ENCODE assay signal across 8 cellular contexts in the genomic region with DNA sequence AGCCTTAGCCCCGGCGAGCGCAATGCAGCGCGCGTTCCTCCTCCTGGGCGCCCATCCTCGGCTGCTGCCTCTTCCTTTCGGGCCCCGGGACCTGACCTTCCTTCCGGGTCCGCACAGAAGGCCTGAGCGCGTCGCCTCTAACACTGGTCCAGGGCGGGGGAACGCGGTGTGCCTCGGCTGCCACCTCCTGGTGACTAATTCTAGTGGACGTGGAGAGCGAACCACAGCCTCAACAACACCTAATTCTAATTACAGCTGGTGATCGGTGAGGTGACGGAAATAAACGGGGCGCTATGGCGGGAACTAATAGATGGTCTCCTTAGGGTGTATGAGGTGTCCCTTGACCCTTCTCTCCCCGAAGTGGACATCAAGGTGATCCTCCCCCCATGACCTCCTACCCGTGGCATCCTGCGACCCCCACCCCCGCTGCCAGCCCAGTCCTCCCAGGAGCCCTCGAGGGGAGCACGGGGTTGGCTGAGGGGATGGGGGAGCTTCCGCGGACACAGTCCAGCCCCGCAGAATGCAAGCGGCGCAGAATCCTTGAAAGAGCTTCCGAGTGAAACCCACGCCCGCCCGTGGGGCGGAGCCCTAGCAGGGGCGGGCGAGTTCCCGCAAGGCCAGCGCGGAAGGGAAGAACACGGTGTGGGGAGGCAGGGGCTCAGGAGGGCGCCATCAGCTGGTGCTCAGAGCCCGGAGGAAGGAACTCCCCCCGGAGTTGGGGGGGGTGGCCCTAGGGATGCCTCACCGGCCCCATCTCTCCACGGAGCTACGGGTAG. TPM values are rescaled to one million over a fixed set of nuclear protein-coding genes. Genes with fewer than 3 reads are reported as not detected.
A peak's percentile ranks its signal among the peaks of the same experiment; 100 is the strongest.
DNase-seq lines count a peak whose midpoint lies in the region; ATAC-seq and TF ChIP-seq lines count a peak whose summit lies in the region.

No MANE protein-coding gene starts in this region.

- peak overlapping the region; percentile 90 for H2AFZ ChIP-seq in OCI-LY7 (ENCODE audit: low read length)

- H3K4me1 Mint-ChIP-seq in activated T-helper 1 cell treated with anti-CD3 and anti-CD28 coated beads, Interleukin-12 subunit alpha, Interleukin-12 subunit beta, Interleukin-2, Interleukin-4 antibody, amounts not matched to agents 30 ng/mL and 10 ng/mL and 1 ng/mL, durations not matched to agents 14 hours and 24 hours and 36 hours (ENCODE audit: low read depth) = peaks cover 4% of the 10 kb centered on the region
- peaks cover 5 to 7% of the 10 kb centered on the region in 2 donors for H3K4me1 Mint-ChIP-seq in natural killer cell

- POLR2A ChIA-PET in OCI-LY7 (lab: Charles Lee) = no interaction called here

- H3K4me1 ChIP-seq in OCI-LY7 (ENCODE audit: insufficient read depth, low read length, poor library complexity, severe bottlenecking) = peaks cover 4% of the 10 kb centered on the region

- peak overlapping the region; percentile 44 for H3K27ac Mint-ChIP-seq in activated T-helper 1 cell treated with anti-CD3 and anti-CD28 coated beads, Interleukin-12 subunit alpha, Interleukin-12 subunit beta, Interleukin-2, Interleukin-4 antibody, amounts not matched to agents 30 ng/mL and 10 ng/mL and 1 ng/mL, durations not matched to agents 14 hours and 24 hours and 36 hours
- peak overlapping the region in 1 of 2 donors; percentile 44 for H3K27ac Mint-ChIP-seq in natural killer cell

- H3K4me3 ChIP-seq in OCI-LY7 (ENCODE audit: low read depth, low read length, poor library complexity, severe bottlenecking) = peak overlapping the region; percentile 59
- H3K4me3 ChIP-seq in fibroblast of villous mesenchyme (ENCODE audit: low read depth, low read length) = peak overlapping the region; percentile 69

- H3K36me3 Mint-ChIP-seq in activated T-helper 1 cell treated with anti-CD3 and anti-CD28 coated beads, Interleukin-12 subunit alpha, Interleukin-12 subunit beta, Interleukin-2, Interleukin-4 antibody, amounts not matched to agents 30 ng/mL and 10 ng/mL and 1 ng/mL, durations not matched to agents 14 hours and 24 hours and 36 hours (ENCODE audit: low read depth) = no peaks in the 10 kb centered on the region
- no peaks in the 10 kb centered on the region for H3K36me3 Mint-ChIP-seq in natural killer cell

- no peaks in the 10 kb centered on the region for H3K9me3 Mint-ChIP-seq in activated T-helper 1 cell treated with anti-CD3 and anti-CD28 coated beads, Interleukin-12 subunit alpha, Interleukin-12 subunit beta, Interleukin-2, Interleukin-4 antibody, amounts not matched to agents 30 ng/mL and 10 ng/mL and 1 ng/mL, durations not matched to agents 14 hours and 24 hours and 36 hours
- H3K9me3 Mint-ChIP-seq in natural killer cell = no peaks in the 10 kb centered on the region

- H3K4me2 ChIP-seq in OCI-LY7 (ENCODE audit: low read length) = peak overlapping the region; percentile 70

- CTCF ChIA-PET in OCI-LY7 (lab: Charles Lee; ENCODE audit: unreplicated experiment) = interaction anchor here (0.6 kb wide), 1 partner anchor 459 kb away, joined by 3 read pairs; no protein-coding TSS in a partner anchor

- ATAC-seq in GM21390 (IDR thresholded peaks at IDR 0.05; ENCODE audit: unreplicated experiment) (peak; percentile 98), natural killer cell (peak; percentile 89 to 94 (median 90))

- no peaks in the 10 kb centered on the region for H3K36me3 ChIP-seq in OCI-LY7 (ENCODE audit: insufficient read depth, low read length)

- H3K9me3 ChIP-seq in OCI-LY7 (ENCODE audit: low read length) = no peaks in the 10 kb centered on the region

- H3K4me3 Mint-ChIP-seq in activated T-helper 1 cell treated with anti-CD3 and anti-CD28 coated beads, Interleukin-12 subunit alpha, Interleukin-12 subunit beta, Interleukin-2, Interleukin-4 antibody, amounts not matched to agents 30 ng/mL and 10 ng/mL and 1 ng/mL, durations not matched to agents 14 hours and 24 hours and 36 hours = peak overlapping the region; percentile 81
- H3K4me3 Mint-ChIP-seq in natural killer cell = peak overlapping the region; percentile 77

- no peaks in the 10 kb centered on the region for H3K9me2 ChIP-seq in OCI-LY7 (ENCODE audit: insufficient read depth, low read length)

- TF ChIP-seq CTCF in OCI-LY7 (conservative IDR thresholded peaks at IDR 0.05; ENCODE audit: low read length) (peak; percentile 72), fibroblast of villous mesenchyme (IDR thresholded peaks at IDR 0.05; ENCODE audit: insufficient read depth, low read depth, low read length) (peak; percentile 82), natural killer cell (IDR thresholded peaks at IDR 0.05) (peak; percentile 41)

- intact Hi-C loops in OCI-LY7 (cut with micrococcal nuclease; ENCODE audit: unreplicated experiment) = no loop called here
- intact Hi-C loops in activated T-helper 1 cell treated with anti-CD3 and anti-CD28 coated beads, Interleukin-12 subunit alpha, Interleukin-12 subunit beta, Interleukin-2, Interleukin-4 antibody, amounts not matched to agents 30 ng/mL and 10 ng/mL and 1 ng/mL, durations not matched to agents 14 hours and 24 hours and 36 hours (cut with micrococcal nuclease) = loop anchor here (1.0 to 5.0 kb wide), 5 partner anchors 12 to 418 kb away; a partner anchor contains a TSS
- intact Hi-C loops in natural killer cell (cut with micrococcal nuclease) = loop anchor here (1.0 kb wide), 1 partner anchor 418 kb away; no protein-coding TSS in a partner anchor

- BruUV-seq in OCI-LY7 (replicated peaks; lab: Mats Ljungman, UMichigan) = no TSS peak

- H4K20me1 ChIP-seq in OCI-LY7 (ENCODE audit: insufficient read depth, low read length) = no peaks in the 10 kb centered on the region

- peaks cover 25% of the 10 kb centered on the region for H3K27me3 Mint-ChIP-seq in activated T-helper 1 cell treated with anti-CD3 and anti-CD28 coated beads, Interleukin-12 subunit alpha, Interleukin-12 subunit beta, Interleukin-2, Interleukin-4 antibody, amounts not matched to agents 30 ng/mL and 10 ng/mL and 1 ng/mL, durations not matched to agents 14 hours and 24 hours and 36 hours (ENCODE audit: insufficient read depth)
- no peaks in the 10 kb centered on the region for H3K27me3 Mint-ChIP-seq in natural killer cell (ENCODE audit: low read depth in 2 of 2)

- no peaks in the 10 kb centered on the region for H3K79me2 ChIP-seq in OCI-LY7 (ENCODE audit: insufficient read depth, low read depth, low read length)

- H3K27ac ChIP-seq in OCI-LY7 (ENCODE audit: low read depth, low read length, poor library complexity, severe bottlenecking) = no peak overlapping the region

- DNase-seq in DMS79 (lab: John Stamatoyannopoulos, UW) (peak; percentile 20), HS-27A (ENCODE audit: low read depth) (peak; percentile 72), OCI-LY7 (ENCODE audit: low spot score) (peak; percentile 73), fibroblast of villous mesenchyme (ENCODE audit: low read depth) (peak; percentile 72), natural killer cell (peak; percentile 46), superior temporal gyrus (ENCODE audit: extremely low spot score) (peak; percentile 85)
- DNase-seq in activated T-helper 1 cell treated with anti-CD3 and anti-CD28 coated beads, Interleukin-12 subunit alpha, Interleukin-12 subunit beta, Interleukin-2, Interleukin-4 antibody, amounts not matched to agents 30 ng/mL and 10 ng/mL and 1 ng/mL, durations not matched to agents 14 hours and 24 hours and 36 hours (ENCODE audit: low spot score) = peak; percentile 55

RNA-seq across cellular contexts. Expression of a gene that starts 12.8 kb away (rescaled TPM):
- total RNA-seq in OCI-LY7 (2014; rRNA removed; shearing (Covaris generic)) = not detected in 2 replicates
- total RNA-seq in OCI-LY7 (2022) (not detected in 2 replicates), fibroblast of villous mesenchyme (1.3 TPM in 2 replicates), natural killer cell (not detected)
- total RNA-seq in activated T-helper 1 cell treated with anti-CD3 and anti-CD28 coated beads, Interleukin-12 subunit alpha, Interleukin-12 subunit beta, Interleukin-2, Interleukin-4 antibody, amounts not matched to agents 30 ng/mL and 10 ng/mL and 1 ng/mL, durations not matched to agents 14 hours and 24 hours and 36 hours = 19.7 and 27.8 TPM in 2 replicates

RNA-seq across cellular contexts. Expression of a gene that starts 28.6 kb away (rescaled TPM):
- total RNA-seq in OCI-LY7 (2014; rRNA removed; shearing (Covaris generic)) = not detected in 2 replicates
- total RNA-seq in OCI-LY7 (2022) (not detected in 2 replicates), fibroblast of villous mesenchyme (not detected in 2 replicates), natural killer cell (under 1 TPM in 1 of 3 donors, not detected in 2; 0.43 TPM)
- total RNA-seq in activated T-helper 1 cell treated with anti-CD3 and anti-CD28 coated beads, Interleukin-12 subunit alpha, Interleukin-12 subunit beta, Interleukin-2, Interleukin-4 antibody, amounts not matched to agents 30 ng/mL and 10 ng/mL and 1 ng/mL, durations not matched to agents 14 hours and 24 hours and 36 hours = not detected in 2 replicates

RNA-seq across cellular contexts. Expression of a gene that starts 33.5 kb away (rescaled TPM):
- total RNA-seq in OCI-LY7 (2014; rRNA removed; shearing (Covaris generic)) = 1.3 and 1.5 TPM in 2 replicates
- 2.0 and 2.5 TPM in 2 replicates for total RNA-seq in OCI-LY7 (2022)
- total RNA-seq in activated T-helper 1 cell treated with anti-CD3 and anti-CD28 coated beads, Interleukin-12 subunit alpha, Interleukin-12 subunit beta, Interleukin-2, Interleukin-4 antibody, amounts not matched to agents 30 ng/mL and 10 ng/mL and 1 ng/mL, durations not matched to agents 14 hours and 24 hours and 36 hours = 22.8 and 25.7 TPM in 2 replicates
- total RNA-seq in fibroblast of villous mesenchyme = 23.5 and 32.0 TPM in 2 replicates
- 10 to 100 TPM in 2 of 3 donors, 1 to 10 TPM in 1; 4.9 to 12.9 (median 12.8) TPM for total RNA-seq in natural killer cell

RNA-seq across cellular contexts. Expression of a gene that starts 48.8 kb away (rescaled TPM):
- total RNA-seq in OCI-LY7 (2014; rRNA removed; shearing (Covaris generic)) = not detected in 2 replicates
- total RNA-seq in OCI-LY7 (2022) (not detected in 2 replicates), fibroblast of villous mesenchyme (18.0 and 22.9 TPM in 2 replicates), natural killer cell (1 to 10 TPM in 2 of 3 donors, not detected in 1; 1.4 to 9.0 TPM)
- total RNA-seq in activated T-helper 1 cell treated with anti-CD3 and anti-CD28 coated beads, Interleukin-12 subunit alpha, Interleukin-12 subunit beta, Interleukin-2, Interleukin-4 antibody, amounts not matched to agents 30 ng/mL and 10 ng/mL and 1 ng/mL, durations not matched to agents 14 hours and 24 hours and 36 hours = not detected in 2 replicates

Comparison
In these comparisons a context has a peak if more than half of its experiments do, and no peak if none do; other contexts are left out.
1. DNase-seq: peak in every context shown above with its lines; median percentile 85 in superior temporal gyrus; 73 in OCI-LY7; 72 in HS-27A; 72 in fibroblast of villous mesenchyme; 55 in activated T-helper 1 cell treated with anti-CD3 and anti-CD28 coated beads, Interleukin-12 subunit alpha, Interleukin-12 subunit beta, Interleukin-2, Interleukin-4 antibody, amounts not matched to agents 30 ng/mL and 10 ng/mL and 1 ng/mL, durations not matched to agents 14 hours and 24 hours and 36 hours; 46 in natural killer cell; 20 in DMS79.